11 cellular contexts compared by ENCODE assay signal in the genomic region with DNA sequence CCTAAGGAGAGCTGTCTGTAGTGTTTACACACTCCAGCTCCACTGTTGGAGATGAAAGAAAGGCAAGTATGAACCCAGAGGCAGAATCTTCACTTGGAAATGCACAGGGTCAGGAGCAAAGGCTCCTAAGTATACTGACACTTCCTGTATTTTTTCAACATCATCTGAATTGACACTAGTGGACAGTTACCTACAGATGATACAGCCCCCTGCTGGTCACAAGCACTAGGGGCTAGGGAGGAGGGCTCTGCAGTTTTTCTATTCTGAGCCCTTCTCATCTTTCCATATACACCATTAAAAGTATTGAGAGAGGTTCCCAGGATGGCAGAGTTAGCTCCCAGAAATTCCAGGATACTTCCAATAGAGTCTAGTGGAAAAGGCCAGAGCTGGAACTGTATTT.
DNase-seq lines count a peak whose midpoint lies in the region; ATAC-seq and TF ChIP-seq lines count a peak whose summit lies in the region.
"Had no signal": no experiment of that assay in that cellular context is flagged by ENCODE, and none has a peak within 500 bp of the region (broad histone marks: within the 10 kb centered on the region; RNA-seq: fewer than 3 reads in every experiment).

No MANE protein-coding gene starts in this region.

- peaks cover 13% of the 10 kb centered on the region for H3K4me1 Mint-ChIP-seq in type B pancreatic cell (ENCODE audit: unreplicated experiment)

- H3K36me3 ChIP-seq in heart left ventricle (no peaks in the 10 kb centered on the region), right atrium auricular region (no peaks in the 10 kb centered on the region)
- H3K36me3 ChIP-seq: SJSA1 had no signal

- no peaks in the 10 kb centered on the region for H3K27me3 Mint-ChIP-seq in type B pancreatic cell
- H3K27me3 Mint-ChIP-seq: CD4-positive, alpha-beta T cell had no signal

- H3K9me3 ChIP-seq in heart left ventricle (no peaks in the 10 kb centered on the region), right atrium auricular region (no peaks in the 10 kb centered on the region)
- H3K9me3 ChIP-seq: SJSA1 had no signal

- H3K4me3 ChIP-seq in heart left ventricle, result no peak overlapping the region
- no peak overlapping the region for H3K4me3 ChIP-seq in right atrium auricular region
- H3K4me3 ChIP-seq: SJSA1 had no signal

- TF ChIP-seq CTCF in heart left ventricle (IDR thresholded peaks at IDR 0.05), result peak; percentile 9 to 52 (median 32)
- TF ChIP-seq CTCF in right atrium auricular region (IDR thresholded peaks at IDR 0.05), result peak in 1 of 2 donors; percentile 20
- TF ChIP-seq CTCF in type B pancreatic cell (conservative IDR thresholded peaks at IDR 0.05), result peak; percentile 70

- H3K27me3 ChIP-seq in heart left ventricle (no peaks in the 10 kb centered on the region), right atrium auricular region (no peaks in the 10 kb centered on the region)
- H3K27me3 ChIP-seq: SJSA1 had no signal

- ATAC-seq in heart left ventricle (peak in 2 of 4 donors; percentile 34 to 38), HG03565 (IDR thresholded peaks at IDR 0.05; ENCODE audit: unreplicated experiment) (peak; percentile 60)

- no peak overlapping the region for H3K27ac ChIP-seq in heart left ventricle
- no peak overlapping the region for H3K27ac ChIP-seq in right atrium auricular region
- H3K27ac ChIP-seq: SJSA1 had no signal

- H3K9me3 Mint-ChIP-seq in type B pancreatic cell, result peaks cover 15% of the 10 kb centered on the region

- H3K27ac Mint-ChIP-seq in type B pancreatic cell, result no peak overlapping the region
- H3K27ac Mint-ChIP-seq: CD4-positive, alpha-beta T cell had no signal

- intact Hi-C loops in heart left ventricle (cut with DNase I), result loop anchor here in 5 of 10 donors (2.0 to 10.0 kb wide), 3 partner anchors 247 to 251 kb away; no protein-coding TSS in a partner anchor

- no peaks in the 10 kb centered on the region for H3K36me3 Mint-ChIP-seq in type B pancreatic cell

- TF ChIP-seq POLR2A in heart left ventricle (IDR thresholded peaks at IDR 0.05), result no peak

- H3K4me1 ChIP-seq in heart left ventricle (no peaks in the 10 kb centered on the region), right atrium auricular region (no peaks in the 10 kb centered on the region)
- H3K4me1 ChIP-seq: SJSA1 had no signal

- DNase-seq in heart left ventricle, result peak in 1 of 5 donors; percentile 21
- DNase-seq in right atrium auricular region (ENCODE audit: low spot score), result no peak
- DNase-seq in SK-N-DZ (ENCODE audit: low spot score), result peak; percentile 72
- no peak for DNase-seq in type B pancreatic cell (ENCODE audit: extremely low spot score, unreplicated experiment)
- DNase-seq in NCI-H2107 treated with DMSO at 0.1 percent for 48 hours (lab: John Stamatoyannopoulos, UW; ENCODE audit: unreplicated experiment), result no peak
- DNase-seq in GF-D8 (lab: John Stamatoyannopoulos, UW), result no peak
- no peak for DNase-seq in activated gamma-delta T cell (lab: John Stamatoyannopoulos, UW)
- DNase-seq: CD4-positive, alpha-beta T cell; foreskin fibroblast had no signal

- H3K4me3 Mint-ChIP-seq in type B pancreatic cell, result no peak overlapping the region
- H3K4me3 Mint-ChIP-seq: CD4-positive, alpha-beta T cell had no signal
